ENCODE assay signal across 21 cellular contexts in genomic region chr7:126083014-126083413, GRCh38.
"Had no signal": no experiment of that assay in that cellular context is flagged by ENCODE, and none has a peak within 500 bp of the region (broad histone marks: within the 10 kb centered on the region; RNA-seq: fewer than 3 reads in every experiment).

No MANE protein-coding gene starts in this region.

- H3K4me1 ChIP-seq: left ventricle myocardium inferior, right atrium auricular region, tibial nerve, uterus had no signal

- H3K27ac ChIP-seq: left ventricle myocardium inferior, ovary, right atrium auricular region, skin epidermis, tibial nerve, uterus had no signal

- H3K4me3 ChIP-seq: left ventricle myocardium inferior, lung, ovary, right atrium auricular region, skin epidermis, tibial nerve, uterus had no signal

- H3K27me3 ChIP-seq: ovary, right atrium auricular region, tibial nerve, uterus had no signal

- H3K9me3 Mint-ChIP-seq: type B pancreatic cell had no signal

- H3K4me3 Mint-ChIP-seq: mesothelial cell of epicardium; naive B cell; natural killer cell treated with Interleukin-12 subunit alpha and Interleukin-12 subunit beta and Interleukin-15 and Interleukin-18, amount 100 ng/mL, for 72 hours; stimulated activated effector memory CD8-positive, alpha-beta T cell treated with anti-CD3 and anti-CD28 coated beads, Interleukin-12 subunit alpha, Interleukin-12 subunit beta, amount 100 ng/mL, for 72 hours; stimulated activated naive CD8-positive, alpha-beta T cell treated with anti-CD3 and anti-CD28 coated beads, Interleukin-15, amount 100 ng/mL, for 72 hours; type B pancreatic cell had no signal

- H3K36me3 ChIP-seq: left ventricle myocardium inferior, ovary, right atrium auricular region, tibial nerve, uterus had no signal

- H3K27me3 Mint-ChIP-seq: naive B cell; natural killer cell treated with Interleukin-12 subunit alpha and Interleukin-12 subunit beta and Interleukin-15 and Interleukin-18, amount 100 ng/mL, for 72 hours; progenitor cell of endocrine pancreas; stimulated activated naive CD8-positive, alpha-beta T cell treated with anti-CD3 and anti-CD28 coated beads, Interleukin-15, amount 100 ng/mL, for 72 hours; type B pancreatic cell had no signal

- ATAC-seq: natural killer cell treated with Interleukin-12 subunit alpha and Interleukin-12 subunit beta and Interleukin-15 and Interleukin-18, amount 100 ng/mL, for 72 hours; sciatic nerve; stimulated activated effector memory CD8-positive, alpha-beta T cell treated with anti-CD3 and anti-CD28 coated beads, Interleukin-12 subunit alpha, Interleukin-12 subunit beta, amount 100 ng/mL, for 72 hours; stimulated activated naive CD8-positive, alpha-beta T cell treated with anti-CD3 and anti-CD28 coated beads, Interleukin-15, amount 100 ng/mL, for 72 hours had no signal

- H3K9me3 ChIP-seq: ovary, uterus had no signal

- H3K27ac Mint-ChIP-seq: mesothelial cell of epicardium; naive B cell; natural killer cell treated with Interleukin-12 subunit alpha and Interleukin-12 subunit beta and Interleukin-15 and Interleukin-18, amount 100 ng/mL, for 72 hours; progenitor cell of endocrine pancreas; stimulated activated effector memory CD8-positive, alpha-beta T cell treated with anti-CD3 and anti-CD28 coated beads, Interleukin-12 subunit alpha, Interleukin-12 subunit beta, amount 100 ng/mL, for 72 hours; stimulated activated naive CD8-positive, alpha-beta T cell treated with anti-CD3 and anti-CD28 coated beads, Interleukin-15, amount 100 ng/mL, for 72 hours; type B pancreatic cell had no signal

- DNase-seq: islet precursor cell; left ventricle myocardium inferior; mesendoderm; naive B cell; ovary; stimulated activated CD4-positive, alpha-beta T cell treated with anti-CD3 and anti-CD28 coated beads, Interleukin-12 subunit alpha, Interleukin-12 subunit beta, amount 100 ng/mL, for 4 hours; stimulated activated CD4-positive, alpha-beta T cell treated with anti-CD3 and anti-CD28 coated beads, Interleukin-4, amount 100 ng/mL, for 24 hours; stimulated activated naive CD4-positive, alpha-beta T cell treated with Interleukin-2 at 50 U/mL for 16 hours; stimulated activated naive CD8-positive, alpha-beta T cell treated with anti-CD3 and anti-CD28 coated beads, Interleukin-15, amount 100 ng/mL, for 72 hours; substantia nigra; uterus had no signal

- H3K4me1 Mint-ChIP-seq: mesothelial cell of epicardium; naive B cell; stimulated activated effector memory CD8-positive, alpha-beta T cell treated with anti-CD3 and anti-CD28 coated beads, Interleukin-12 subunit alpha, Interleukin-12 subunit beta, amount 100 ng/mL, for 72 hours; stimulated activated naive CD8-positive, alpha-beta T cell treated with anti-CD3 and anti-CD28 coated beads, Interleukin-15, amount 100 ng/mL, for 72 hours had no signal

- H3K36me3 Mint-ChIP-seq: mesothelial cell of epicardium; naive B cell; natural killer cell treated with Interleukin-12 subunit alpha and Interleukin-12 subunit beta and Interleukin-15 and Interleukin-18, amount 100 ng/mL, for 72 hours; stimulated activated effector memory CD8-positive, alpha-beta T cell treated with anti-CD3 and anti-CD28 coated beads, Interleukin-12 subunit alpha, Interleukin-12 subunit beta, amount 100 ng/mL, for 72 hours; type B pancreatic cell had no signal
